ENCODE assay signal across 17 cellular contexts in genomic region chr9:73615557-73615956, GRCh38.
DNase-seq lines count a peak whose midpoint lies in the region; ATAC-seq and TF ChIP-seq lines count a peak whose summit lies in the region.
"Had no signal": no experiment of that assay in that cellular context is flagged by ENCODE, and none has a peak within 500 bp of the region (broad histone marks: within the 10 kb centered on the region; RNA-seq: fewer than 3 reads in every experiment).

No MANE protein-coding gene starts in this region.

- DNase-seq in SK-N-SH (no peak), WTC11 (ENCODE audit: low spot score) (no peak), iPS DF 6.9 (ENCODE audit: low read depth, low spot score) (peak; percentile 20), OCI-M1 (lab: John Stamatoyannopoulos, UW) (no peak), LoVo (ENCODE audit: low spot score) (no peak), lower leg skin (ENCODE audit: low spot score in 2 of 2) (no peak)
- DNase-seq: CD8-positive, alpha-beta T cell; COR-L47; DMS153; DMS79 treated with DMSO at 0.1 percent for 48 hours; EL; GDM1; IMR-90 had no signal

- no peak for TF ChIP-seq RAD21 in SK-N-SH (IDR thresholded peaks at IDR 0.05; ENCODE audit: low read length)

- H3K79me2 ChIP-seq in SK-N-SH (ENCODE audit: insufficient read depth), result no peaks in the 10 kb centered on the region

- no peak for TF ChIP-seq EP300 in SK-N-SH (IDR thresholded peaks at IDR 0.05; ENCODE audit: borderline replicate concordance in 1 of 2, low read depth in 1 of 2, low read length in 1 of 2)

- ATAC-seq in SK-N-SH treated with all-trans-retinoic acid at 6 μM for 48 hours (no peak), WTC11 (peak; percentile 86), GM18502 (IDR thresholded peaks at IDR 0.05; ENCODE audit: poor library complexity, unreplicated experiment) (no peak)
- ATAC-seq: CD8-positive, alpha-beta T cell had no signal

- H3K4me3 ChIP-seq in SK-N-SH (ENCODE audit: low read depth in 2 of 2, low read length in 1 of 2) (no peak overlapping the region), iPS DF 6.9 (ENCODE audit: low read length) (no peak overlapping the region), lower leg skin (ENCODE audit: low read depth, poor library complexity, severe bottlenecking) (no peak overlapping the region)

- intact Hi-C loops in lower leg skin (cut with DNase I; ENCODE audit: low total_unique reads), result no loop called here

- H3K36me3 ChIP-seq in SK-N-SH (replicated peaks in 1 of 2; ENCODE audit: control insufficient read depth in 1 of 2, insufficient read depth in 2 of 2, low read length in 1 of 2) (no peaks in the 10 kb centered on the region), iPS DF 6.9 (ENCODE audit: control insufficient read depth, insufficient read depth, low read length) (no peaks in the 10 kb centered on the region)

- H3K27me3 Mint-ChIP-seq in WTC11 (ENCODE audit: low read depth), result no peaks in the 10 kb centered on the region

- H3F3A ChIP-seq in SK-N-SH (replicated peaks; ENCODE audit: insufficient read depth), result no peaks in the 10 kb centered on the region

- no peaks in the 10 kb centered on the region for H3K9me2 ChIP-seq in SK-N-SH

- H3K4me1 ChIP-seq in SK-N-SH (ENCODE audit: control insufficient read depth in 1 of 2, insufficient read depth in 2 of 2, low read depth in 1 of 2, low read length in 1 of 2) (no peaks in the 10 kb centered on the region), iPS DF 6.9 (ENCODE audit: control insufficient read depth, insufficient read depth, low read length) (peaks cover 1% of the 10 kb centered on the region; the same call in 1 of the 2 replicates)

- H3K9me3 ChIP-seq in SK-N-SH, result no peaks in the 10 kb centered on the region
- no peaks in the 10 kb centered on the region for H3K9me3 ChIP-seq in iPS DF 6.9 (ENCODE audit: control insufficient read depth, insufficient read depth, low read length)

- H3K4me3 Mint-ChIP-seq in WTC11, result no peak overlapping the region
- H3K4me3 Mint-ChIP-seq: CD14-positive monocyte; CD8-positive, alpha-beta T cell had no signal

- H3K27me3 ChIP-seq in SK-N-SH (ENCODE audit: insufficient read depth) (no peaks in the 10 kb centered on the region), iPS DF 6.9 (ENCODE audit: control insufficient read depth, insufficient read depth, low read length) (no peaks in the 10 kb centered on the region)

- CTCF ChIA-PET in SK-N-SH (lab: Yijun Ruan, JAX), result no interaction called here
- CTCF ChIA-PET in WTC11 (lab: Charles Lee), result no interaction called here

- H2AFZ ChIP-seq in SK-N-SH (ENCODE audit: low read depth), result 0 out of 2 replicates have a peak overlapping the region, but pooled peaks have one; percentile 11

- H3K9me3 Mint-ChIP-seq in WTC11, result peaks cover 6% of the 10 kb centered on the region; the same call in 1 of the 2 replicates

- no peak for TF ChIP-seq POLR2A in lower leg skin (IDR thresholded peaks at IDR 0.05)

- H3K27ac ChIP-seq in SK-N-SH (ENCODE audit: low read depth in 2 of 2, low read length in 1 of 2) (no peak overlapping the region), iPS DF 6.9 (ENCODE audit: low read length) (no peak overlapping the region)
- H3K27ac ChIP-seq: 22Rv1 had no signal

- no peak for TF ChIP-seq CTCF in SK-N-SH (IDR thresholded peaks at IDR 0.05)
- TF ChIP-seq CTCF in WTC11 (IDR thresholded peaks at IDR 0.05), result no peak
- no peak for TF ChIP-seq CTCF in lower leg skin (IDR thresholded peaks at IDR 0.05)

- H4K20me1 ChIP-seq in SK-N-SH (ENCODE audit: insufficient read depth), result no peaks in the 10 kb centered on the region

- peaks cover 30% of the 10 kb centered on the region for H3K4me1 Mint-ChIP-seq in WTC11
- H3K4me1 Mint-ChIP-seq: CD14-positive monocyte had no signal

- H3K36me3 Mint-ChIP-seq in WTC11, result no peaks in the 10 kb centered on the region
- H3K36me3 Mint-ChIP-seq: CD14-positive monocyte; CD8-positive, alpha-beta T cell had no signal

- H3K4me2 ChIP-seq in SK-N-SH, result no peak overlapping the region

- H3K27ac Mint-ChIP-seq in WTC11, result peak overlapping the region; percentile 12; the same call in 1 of the 2 replicates
- H3K27ac Mint-ChIP-seq: CD14-positive monocyte; CD8-positive, alpha-beta T cell had no signal

- POLR2A ChIA-PET in SK-N-SH (lab: Yijun Ruan, JAX), result no interaction called here
- POLR2A ChIA-PET in WTC11 (lab: Charles Lee), result no interaction called here

- H3K9ac ChIP-seq in SK-N-SH, result no peak overlapping the region

TF ChIP-seq in SK-N-SH, 30 proteins besides CTCF, POLR2A, EP300 and RAD21 (continues in another document):
- TF ChIP-seq MAX (IDR thresholded peaks at IDR 0.05; ENCODE audit: low read depth), result no peak

TF ChIP-seq in SK-N-SH treated with all-trans-retinoic acid at 6 μM for 48 hours, 23 proteins besides CTCF, POLR2A, EP300 and RAD21:
- no peak for TF ChIP-seq ARNTL (CRISPR knock-in tag; IDR thresholded peaks at IDR 0.05; ENCODE audit: borderline replicate concordance, low read depth)
- no peak for TF ChIP-seq ZC3H10 (CRISPR knock-in tag; IDR thresholded peaks at IDR 0.05)
- TF ChIP-seq TOX (CRISPR knock-in tag; IDR thresholded peaks at IDR 0.05; ENCODE audit: borderline replicate concordance), result no peak
- no peak for TF ChIP-seq ESRRG (CRISPR knock-in tag; IDR thresholded peaks at IDR 0.05)
- no peak for TF ChIP-seq TCF4 (CRISPR knock-in tag; IDR thresholded peaks at IDR 0.05; ENCODE audit: borderline replicate concordance)
- no peak for TF ChIP-seq CSRNP3 (CRISPR knock-in tag; IDR thresholded peaks at IDR 0.05)

TF ChIP-seq in WTC11, 78 proteins besides CTCF, POLR2A, EP300 and RAD21:
- no peak for TF ChIP-seq IRF1 (CRISPR knock-in tag; IDR thresholded peaks at IDR 0.05)
- no peak for TF ChIP-seq ZNF263 (CRISPR knock-in tag; IDR thresholded peaks at IDR 0.05; ENCODE audit: low read depth)
- TF ChIP-seq ZNF512 (CRISPR knock-in tag; IDR thresholded peaks at IDR 0.05; ENCODE audit: borderline replicate concordance), result 0 out of 2 replicates have a peak, but pooled peaks have one; percentile 30
